ENCODE assay signal across 18 cellular contexts in the genomic region with DNA sequence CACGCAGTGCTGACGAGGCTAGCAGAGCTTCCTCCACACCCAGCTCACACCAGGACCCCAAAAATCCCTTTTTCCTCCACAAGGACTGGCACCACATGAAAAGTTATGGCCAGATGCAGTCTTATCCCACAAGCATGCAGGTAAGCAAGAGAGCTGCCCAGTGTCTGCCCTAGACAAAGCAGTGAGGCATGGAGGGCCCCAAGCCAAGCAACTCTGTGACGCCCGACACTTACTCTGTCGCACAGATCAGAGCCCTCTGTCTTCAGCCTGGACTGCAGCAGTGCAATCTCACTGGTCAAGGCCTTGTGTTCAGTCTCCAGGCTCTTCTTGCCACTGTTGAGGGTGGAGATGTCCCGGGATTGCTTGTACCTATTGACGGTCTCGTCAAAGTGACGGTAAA.
"Had no signal": no experiment of that assay in that cellular context is flagged by ENCODE, and none has a peak within 500 bp of the region (broad histone marks: within the 10 kb centered on the region; RNA-seq: fewer than 3 reads in every experiment).

No MANE protein-coding gene starts in this region.

- H3K4me3 Mint-ChIP-seq: activated T-helper 1 cell treated with anti-CD3 and anti-CD28 coated beads, Interleukin-12 subunit alpha, Interleukin-12 subunit beta, Interleukin-2, Interleukin-4 antibody, amounts not matched to agents 30 ng/mL and 10 ng/mL and 1 ng/mL, durations not matched to agents 14 hours and 24 hours and 36 hours; mesothelial cell of epicardium; naive thymus-derived CD8-positive, alpha-beta T cell; neural progenitor cell had no signal

- DNase-seq: activated CD4-positive, CD25-positive, alpha-beta regulatory T cell treated with anti-CD3 and anti-CD28 coated beads, Interleukin-2, amount 50 U/mL, for 72 hours; anterior cingulate cortex; body of pancreas; cortex of kidney; kidney; naive thymus-derived CD8-positive, alpha-beta T cell; retina; spleen; stimulated activated CD4-positive, alpha-beta T cell treated with anti-CD3 and anti-CD28 coated beads, Interleukin-4, amount 100 ng/mL, for 1 hour; stimulated activated naive CD4-positive, alpha-beta T cell treated with Interleukin-2 at 50 U/mL for 16 hours; substantia nigra; tibial artery had no signal

- H3K4me3 ChIP-seq: body of pancreas, cardiac muscle cell, neural progenitor cell, spleen, tibial artery had no signal

- ATAC-seq: body of pancreas; naive thymus-derived CD8-positive, alpha-beta T cell; SK-N-SH treated with all-trans-retinoic acid at 6 μM for 48 hours had no signal

- H3K27me3 Mint-ChIP-seq: naive thymus-derived CD8-positive, alpha-beta T cell had no signal

- H3K9me3 ChIP-seq: body of pancreas, spleen, tibial artery had no signal

- H3K27me3 ChIP-seq: body of pancreas, cardiac muscle cell, neural progenitor cell, spleen, tibial artery had no signal

- H3K27ac Mint-ChIP-seq: activated T-helper 1 cell treated with anti-CD3 and anti-CD28 coated beads, Interleukin-12 subunit alpha, Interleukin-12 subunit beta, Interleukin-2, Interleukin-4 antibody, amounts not matched to agents 30 ng/mL and 10 ng/mL and 1 ng/mL, durations not matched to agents 14 hours and 24 hours and 36 hours; mesothelial cell of epicardium; neural progenitor cell had no signal

- H3K27ac ChIP-seq: cardiac muscle cell, neural progenitor cell, tibial artery, VCaP had no signal

- H3K9me3 Mint-ChIP-seq: activated T-helper 1 cell treated with anti-CD3 and anti-CD28 coated beads, Interleukin-12 subunit alpha, Interleukin-12 subunit beta, Interleukin-2, Interleukin-4 antibody, amounts not matched to agents 30 ng/mL and 10 ng/mL and 1 ng/mL, durations not matched to agents 14 hours and 24 hours and 36 hours; mesothelial cell of epicardium; neural progenitor cell had no signal
